ENCODE assay signal across 3 cellular contexts in genomic region chr3:108311797-108312196, GRCh38.
TF ChIP-seq lines count a peak whose summit lies in the region.

No MANE protein-coding gene starts in this region.

TF ChIP-seq in SK-N-SH, 30 proteins besides CTCF, POLR2A, EP300 and RAD21:
- TF ChIP-seq MAX (IDR thresholded peaks at IDR 0.05; ENCODE audit: low read depth) = no peak
- no peak for TF ChIP-seq GATA2 (CRISPR knock-in tag; IDR thresholded peaks at IDR 0.05)
- TF ChIP-seq MEF2A (IDR thresholded peaks at IDR 0.05; ENCODE audit: borderline replicate concordance, low read depth) = no peak
- no peak for TF ChIP-seq USF1 (IDR thresholded peaks at IDR 0.05; ENCODE audit: borderline replicate concordance, low read depth)
- TF ChIP-seq YY1 (IDR thresholded peaks at IDR 0.05; ENCODE audit: low read depth) = no peak
- no peak for TF ChIP-seq TCF12 (IDR thresholded peaks at IDR 0.05)
- no peak for TF ChIP-seq IRF3 (IDR thresholded peaks at IDR 0.05; ENCODE audit: low read depth, low read length)
- TF ChIP-seq PBX3 (IDR thresholded peaks at IDR 0.05) = no peak
- no peak for TF ChIP-seq USF2 (IDR thresholded peaks at IDR 0.05; ENCODE audit: borderline replicate concordance, low read depth, low read length)
- no peak for TF ChIP-seq SMC3 (IDR thresholded peaks at IDR 0.05; ENCODE audit: low read depth, low read length)
- TF ChIP-seq FOXJ3 (CRISPR knock-in tag; IDR thresholded peaks at IDR 0.05) = no peak
- TF ChIP-seq JUND (IDR thresholded peaks at IDR 0.05) = no peak
- TF ChIP-seq SIN3A (IDR thresholded peaks at IDR 0.05; ENCODE audit: borderline replicate concordance, low read depth, low read length) = no peak
- no peak for TF ChIP-seq CHD2 (IDR thresholded peaks at IDR 0.05; ENCODE audit: low read length, partially characterized antibody)
- TF ChIP-seq RFX5 (IDR thresholded peaks at IDR 0.05; ENCODE audit: low read length) = no peak

TF ChIP-seq in SK-N-SH treated with all-trans-retinoic acid at 6 μM for 48 hours, 23 proteins besides CTCF, POLR2A, EP300 and RAD21:
- no peak for TF ChIP-seq PATZ1 (CRISPR knock-in tag; IDR thresholded peaks at IDR 0.05; ENCODE audit: borderline replicate concordance)
- no peak for TF ChIP-seq TSHZ2 (CRISPR knock-in tag; IDR thresholded peaks at IDR 0.05)
- TF ChIP-seq OSR1 (CRISPR knock-in tag; IDR thresholded peaks at IDR 0.05) = no peak
TF ChIP-seq in SK-N-SH treated with all-trans-retinoic acid at 6 μM for 48 hours: peak in this region for 0.

TF ChIP-seq in H1, 55 proteins besides CTCF, POLR2A, EP300 and RAD21:
- TF ChIP-seq KDM4A (IDR thresholded peaks at IDR 0.05; ENCODE audit: low read depth, low read length, severe bottlenecking) (no peak), NRF1 (IDR thresholded peaks at IDR 0.05; ENCODE audit: low read depth, low read length) (no peak), KDM5A (IDR thresholded peaks at IDR 0.05; ENCODE audit: low read length) (no peak), MAFK (IDR thresholded peaks at IDR 0.05; ENCODE audit: low read depth, low read length) (no peak), RBBP5 (IDR thresholded peaks at IDR 0.05; ENCODE audit: borderline replicate concordance, low read depth, low read length) (no peak), SIX5 (IDR thresholded peaks at IDR 0.05; ENCODE audit: low read depth, low read length) (no peak), PHF8 (conservative IDR thresholded peaks at IDR 0.05; ENCODE audit: low read depth, low read length) (no peak), SIN3A (conservative IDR thresholded peaks at IDR 0.05 in 1 of 2, IDR thresholded peaks at IDR 0.05 in 1 of 2; ENCODE audit: low read depth in 1 of 2, low read length in 2 of 2) (no peak), KDM1A (IDR thresholded peaks at IDR 0.05; ENCODE audit: borderline replicate concordance, low read length) (no peak), TAF1 (IDR thresholded peaks at IDR 0.05; ENCODE audit: low read depth, low read length) (no peak)
